1 cellular context compared by ENCODE assay signal in the genomic region with DNA sequence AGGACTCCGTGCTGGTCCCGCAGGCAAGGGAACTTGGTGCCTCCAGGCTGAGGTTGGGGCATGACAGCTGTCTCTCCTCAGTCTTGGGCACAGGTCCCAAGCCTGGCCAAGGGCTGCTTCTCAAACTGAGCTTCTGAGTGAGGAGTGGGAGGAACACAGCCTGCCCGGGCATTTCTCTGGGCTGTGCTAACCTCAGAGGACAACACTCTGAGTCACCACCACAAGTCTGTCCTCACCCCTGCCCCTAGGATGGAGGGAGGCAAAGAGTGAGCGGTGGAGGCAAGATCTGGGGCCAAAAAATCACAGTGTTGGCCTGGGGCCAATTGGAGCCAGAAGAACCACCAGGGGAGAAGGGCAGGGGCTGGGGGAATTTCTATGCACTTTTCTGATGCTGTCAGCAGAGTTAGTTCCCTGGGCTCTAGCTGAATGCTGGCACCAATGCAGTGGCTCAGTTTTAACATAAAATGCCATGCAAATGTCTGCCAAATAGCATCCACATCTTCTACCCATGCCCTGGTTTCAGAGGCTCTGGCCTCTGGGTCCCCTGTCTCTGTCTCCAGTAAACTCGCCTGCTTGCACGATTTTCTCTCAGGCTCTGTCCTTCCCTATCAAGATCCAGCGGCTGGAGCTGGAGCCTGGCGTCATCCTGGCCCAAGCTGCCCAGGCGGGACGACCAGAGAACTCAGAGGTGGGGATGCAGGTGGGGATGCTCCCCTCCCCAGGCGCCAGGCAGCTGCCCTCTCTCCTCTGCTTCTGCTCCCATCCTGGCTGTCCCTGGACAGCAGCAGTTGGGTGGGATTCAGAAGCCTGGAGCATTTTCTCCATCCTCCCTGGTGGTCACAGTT.
A peak's percentile ranks its signal among the peaks of the same experiment; 100 is the strongest.
TF ChIP-seq lines count a peak whose summit lies in the region.

No MANE protein-coding gene starts in this region.

TF ChIP-seq in K562, 482 proteins besides CTCF, POLR2A, EP300 and RAD21 (continued from another document):
- TF ChIP-seq, protein P1, sequence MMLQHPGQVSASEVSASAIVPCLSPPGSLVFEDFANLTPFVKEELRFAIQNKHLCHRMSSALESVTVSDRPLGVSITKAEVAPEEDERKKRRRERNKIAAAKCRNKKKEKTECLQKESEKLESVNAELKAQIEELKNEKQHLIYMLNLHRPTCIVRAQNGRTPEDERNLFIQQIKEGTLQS (IDR thresholded peaks at IDR 0.05), result 0 out of 2 replicates have a peak, but pooled peaks have one; percentile 12
- TF ChIP-seq, protein P1 (CRISPR knock-in tag; conservative IDR thresholded peaks at IDR 0.05), result no peak
- TF ChIP-seq ARHGAP35 (IDR thresholded peaks at IDR 0.05; ENCODE audit: partially characterized antibody), result no peak
- TF ChIP-seq NFIX (CRISPR knock-in tag; IDR thresholded peaks at IDR 0.05; ENCODE audit: low read depth), result 0 out of 2 replicates have a peak, but pooled peaks have one; percentile 33
- TF ChIP-seq PYGO2 (tag; IDR thresholded peaks at IDR 0.05), result no peak
- peak; percentile 13 for TF ChIP-seq MEIS2 (IDR thresholded peaks at IDR 0.05; ENCODE audit: partially characterized antibody)
- no peak for TF ChIP-seq RBM39 (optimal IDR thresholded peaks at IDR 0.05; ENCODE audit: low read depth, low read length)
- TF ChIP-seq, protein P2, sequence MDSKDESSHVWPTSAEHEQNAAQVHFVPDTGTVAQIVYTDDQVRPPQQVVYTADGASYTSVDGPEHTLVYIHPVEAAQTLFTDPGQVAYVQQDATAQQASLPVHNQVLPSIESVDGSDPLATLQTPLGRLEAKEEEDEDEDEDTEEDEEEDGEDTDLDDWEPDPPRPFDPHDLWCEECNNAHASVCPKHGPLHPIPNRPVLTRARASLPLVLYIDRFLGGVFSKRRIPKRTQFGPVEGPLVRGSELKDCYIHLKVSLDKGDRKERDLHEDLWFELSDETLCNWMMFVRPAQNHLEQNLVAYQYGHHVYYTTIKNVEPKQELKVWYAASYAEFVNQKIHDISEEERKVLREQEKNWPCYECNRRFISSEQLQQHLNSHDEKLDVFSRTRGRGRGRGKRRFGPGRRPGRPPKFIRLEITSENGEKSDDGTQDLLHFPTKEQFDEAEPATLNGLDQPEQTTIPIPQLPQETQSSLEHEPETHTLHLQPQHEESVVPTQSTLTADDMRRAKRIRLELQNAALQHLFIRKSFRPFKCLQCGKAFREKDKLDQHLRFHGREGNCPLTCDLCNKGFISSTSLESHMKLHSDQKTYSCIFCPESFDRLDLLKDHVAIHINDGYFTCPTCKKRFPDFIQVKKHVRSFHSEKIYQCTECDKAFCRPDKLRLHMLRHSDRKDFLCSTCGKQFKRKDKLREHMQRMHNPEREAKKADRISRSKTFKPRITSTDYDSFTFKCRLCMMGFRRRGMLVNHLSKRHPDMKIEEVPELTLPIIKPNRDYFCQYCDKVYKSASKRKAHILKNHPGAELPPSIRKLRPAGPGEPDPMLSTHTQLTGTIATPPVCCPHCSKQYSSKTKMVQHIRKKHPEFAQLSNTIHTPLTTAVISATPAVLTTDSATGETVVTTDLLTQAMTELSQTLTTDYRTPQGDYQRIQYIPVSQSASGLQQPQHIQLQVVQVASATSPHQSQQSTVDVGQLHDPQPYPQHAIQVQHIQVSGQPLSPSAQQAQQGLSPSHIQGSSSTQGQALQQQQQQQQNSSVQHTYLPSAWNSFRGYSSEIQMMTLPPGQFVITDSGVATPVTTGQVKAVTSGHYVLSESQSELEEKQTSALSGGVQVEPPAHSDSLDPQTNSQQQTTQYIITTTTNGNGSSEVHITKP (IDR thresholded peaks at IDR 0.05; ENCODE audit: partially characterized antibody), result peak; percentile 50
- TF ChIP-seq HDAC8 (tag; IDR thresholded peaks at IDR 0.05), result no peak
- TF ChIP-seq, protein P3, sequence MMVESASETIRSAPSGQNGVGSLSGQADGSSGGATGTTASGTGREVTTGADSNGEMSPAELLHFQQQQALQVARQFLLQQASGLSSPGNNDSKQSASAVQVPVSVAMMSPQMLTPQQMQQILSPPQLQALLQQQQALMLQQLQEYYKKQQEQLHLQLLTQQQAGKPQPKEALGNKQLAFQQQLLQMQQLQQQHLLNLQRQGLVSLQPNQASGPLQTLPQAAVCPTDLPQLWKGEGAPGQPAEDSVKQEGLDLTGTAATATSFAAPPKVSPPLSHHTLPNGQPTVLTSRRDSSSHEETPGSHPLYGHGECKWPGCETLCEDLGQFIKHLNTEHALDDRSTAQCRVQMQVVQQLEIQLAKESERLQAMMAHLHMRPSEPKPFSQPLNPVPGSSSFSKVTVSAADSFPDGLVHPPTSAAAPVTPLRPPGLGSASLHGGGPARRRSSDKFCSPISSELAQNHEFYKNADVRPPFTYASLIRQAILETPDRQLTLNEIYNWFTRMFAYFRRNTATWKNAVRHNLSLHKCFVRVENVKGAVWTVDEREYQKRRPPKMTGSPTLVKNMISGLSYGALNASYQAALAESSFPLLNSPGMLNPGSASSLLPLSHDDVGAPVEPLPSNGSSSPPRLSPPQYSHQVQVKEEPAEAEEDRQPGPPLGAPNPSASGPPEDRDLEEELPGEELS (CRISPR knock-in tag; IDR thresholded peaks at IDR 0.05; ENCODE audit: borderline replicate concordance), result no peak
- TF ChIP-seq KDM1A (IDR thresholded peaks at IDR 0.05), result 0 out of 4 replicates have a peak, but pooled peaks of 1 of the 2 experiments have one; percentile 35
